8 cellular contexts compared by ENCODE assay signal in the genomic region with DNA sequence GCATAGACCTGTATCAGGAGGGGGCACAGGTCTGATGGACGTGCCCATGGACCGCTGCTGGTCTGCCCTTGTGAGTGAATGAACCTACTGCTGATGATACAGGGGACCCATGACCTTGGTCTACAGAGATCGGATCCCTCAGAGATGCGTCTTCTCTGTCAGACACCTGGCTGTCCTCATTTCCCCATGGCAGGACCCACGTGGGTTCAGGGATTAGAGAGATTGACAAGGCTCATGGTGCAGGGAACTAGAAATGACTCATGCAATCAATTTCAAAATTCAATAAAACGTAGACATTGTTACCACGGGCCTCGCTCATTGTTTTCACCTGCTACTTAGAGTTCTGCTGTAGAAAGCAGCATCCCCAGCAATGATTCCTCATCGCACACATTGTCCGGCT. TPM values are rescaled to one million over a fixed set of nuclear protein-coding genes. Genes with fewer than 3 reads are reported as not detected.
"Had no signal": no experiment of that assay in that cellular context is flagged by ENCODE, and none has a peak within 500 bp of the region (broad histone marks: within the 10 kb centered on the region; RNA-seq: fewer than 3 reads in every experiment).

No MANE protein-coding gene starts in this region.

- H3K4me3 ChIP-seq: GM23338, HAP-1 had no signal

- DNase-seq: H7, HFFc6 had no signal

- H3K9me3 ChIP-seq: HAP-1 had no signal

- FAIRE-seq: HepG2 had no signal

- H2AFZ ChIP-seq: GM23338 had no signal

- H3K4me1 ChIP-seq: HAP-1 had no signal

- H3K4me2 ChIP-seq: GM23338 had no signal

- H3K36me3 ChIP-seq: HAP-1 had no signal

RNA-seq across cellular contexts. Expression of a gene that starts 1.0 kb away (rescaled TPM):
- total RNA-seq: H4, H7, HepG2, HFFc6, HT-29 had no signal
- polyA plus RNA-seq: GM23338, HepG2, IgD-negative memory B cell had no signal

RNA-seq across cellular contexts. Expression of a gene that starts 16.4 kb away (rescaled TPM):
- total RNA-seq: GM23338, H4, HepG2, HFFc6, HT-29 had no signal
- polyA plus RNA-seq: HepG2, IgD-negative memory B cell had no signal

RNA-seq across cellular contexts. Expression of a gene that starts 53.7 kb away (rescaled TPM):
- total RNA-seq: GM23338, H4, H7, HepG2, HFFc6, HT-29 had no signal
- polyA plus RNA-seq: GM23338, HepG2, IgD-negative memory B cell had no signal
